ENCODE assay signal across 8 cellular contexts in genomic region chr17:28745052-28745776, GRCh38. TPM values are rescaled to one million over a fixed set of nuclear protein-coding genes. Genes with fewer than 3 reads are reported as not detected.
DNase-seq lines count a peak whose midpoint lies in the region; ATAC-seq and TF ChIP-seq lines count a peak whose summit lies in the region.

No MANE protein-coding gene starts in this region.

- no TSS peak for BruUV-seq in OCI-LY7 (replicated peaks; lab: Mats Ljungman, UMichigan)

- peak overlapping the region; percentile 88 for H3K4me3 ChIP-seq in AG04450 (ENCODE audit: low read depth, low read length)
- peak overlapping the region; percentile 98 for H3K4me3 ChIP-seq in OCI-LY7 (ENCODE audit: low read depth, low read length, poor library complexity, severe bottlenecking)

- H3K27me3 ChIP-seq in AG04450 (ENCODE audit: control insufficient read depth, insufficient read depth, low read length) = no peaks in the 10 kb centered on the region

- TF ChIP-seq CTCF in AG04450 (IDR thresholded peaks at IDR 0.05; ENCODE audit: low read depth, low read length) = no peak
- TF ChIP-seq CTCF in OCI-LY7 (conservative IDR thresholded peaks at IDR 0.05; ENCODE audit: low read length) = no peak

- no peaks in the 10 kb centered on the region for H3K9me2 ChIP-seq in OCI-LY7 (ENCODE audit: insufficient read depth, low read length)

- H3K27ac ChIP-seq in AG04450 (ENCODE audit: low read depth, low read length) (peak overlapping the region; percentile 90), OCI-LY7 (ENCODE audit: low read depth, low read length, poor library complexity, severe bottlenecking) (peak overlapping the region; percentile 95)

- ATAC-seq in central memory CD8-positive, alpha-beta T cell (replicated peaks; ENCODE audit: extremely low read depth, poor library complexity, severe bottlenecking) = no peak
- ATAC-seq in GM19452 (IDR thresholded peaks at IDR 0.05; ENCODE audit: unreplicated experiment) (no peak), GM21619 (IDR thresholded peaks at IDR 0.05; ENCODE audit: unreplicated experiment) (no peak)

- H3K4me2 ChIP-seq in OCI-LY7 (ENCODE audit: low read length) = peak overlapping the region; percentile 96

- peak overlapping the region; percentile 80 for H3K4me3 Mint-ChIP-seq in central memory CD8-positive, alpha-beta T cell

- no peak for DNase-seq in AG04450 (ENCODE audit: low read depth, low spot score)
- peak; percentile 71 for DNase-seq in OCI-LY7 (ENCODE audit: low spot score)
- DNase-seq in central memory CD8-positive, alpha-beta T cell (ENCODE audit: low spot score in 2 of 2) = no peak
- peak; percentile 93 for DNase-seq in islet precursor cell
- DNase-seq in smooth muscle cell of the brain vasculature (ENCODE audit: low read depth, low spot score) = peak; percentile 66

- no peaks in the 10 kb centered on the region for H3K27me3 Mint-ChIP-seq in central memory CD8-positive, alpha-beta T cell

- peaks cover 25% of the 10 kb centered on the region for H4K20me1 ChIP-seq in OCI-LY7 (ENCODE audit: insufficient read depth, low read length)

- H3K4me1 ChIP-seq in OCI-LY7 (ENCODE audit: insufficient read depth, low read length, poor library complexity, severe bottlenecking) = peaks cover 66% of the 10 kb centered on the region

- POLR2A ChIA-PET in AG04450 (lab: Yijun Ruan, JAX) = interaction anchor here (1.4 to 6.6 kb wide), 4 partner anchors 18 to 207 kb away, joined by 5 to 93 read pairs (median 6); partner anchors contain the start of genes NEK8, PROCA1, RPL23A and TLCD1
- POLR2A ChIA-PET in OCI-LY7 (lab: Charles Lee) = interaction anchor here (1.7 to 1.8 kb wide), 2 partner anchors 17 to 25 kb away, joined by 4 to 16 read pairs; partner anchors contain the start of genes NEK8 and RPL23A

- CTCF ChIA-PET in AG04450 (lab: Charles Lee) = interaction anchor here (2.3 to 15.1 kb wide), 2 partner anchors 18 kb away, joined by 7 to 193 read pairs; partner anchors contain the start of genes NEK8 and TLCD1
- CTCF ChIA-PET in OCI-LY7 (lab: Charles Lee; ENCODE audit: unreplicated experiment) = interaction anchor here (0.5 to 3.5 kb wide), 3 partner anchors 11 to 106 kb away, joined by 5 to 18 read pairs (median 6); partner anchors contain the start of gene TLCD1

- peaks cover 35% of the 10 kb centered on the region for H3K79me2 ChIP-seq in OCI-LY7 (ENCODE audit: insufficient read depth, low read depth, low read length)

- H3K36me3 ChIP-seq in OCI-LY7 (ENCODE audit: insufficient read depth, low read length) = peaks cover 65% of the 10 kb centered on the region

- no peaks in the 10 kb centered on the region for H3K9me3 Mint-ChIP-seq in central memory CD8-positive, alpha-beta T cell

- intact Hi-C loops in OCI-LY7 (cut with micrococcal nuclease; ENCODE audit: unreplicated experiment) = no loop called here

- peaks cover 21% of the 10 kb centered on the region for H3K4me1 Mint-ChIP-seq in central memory CD8-positive, alpha-beta T cell

- H3K9me3 ChIP-seq in AG04450 (ENCODE audit: control insufficient read depth, insufficient read depth, low read length) (peaks cover 2% of the 10 kb centered on the region; the same call in 1 of the 2 replicates), OCI-LY7 (ENCODE audit: low read length) (no peaks in the 10 kb centered on the region)

- H3K36me3 Mint-ChIP-seq in central memory CD8-positive, alpha-beta T cell (ENCODE audit: insufficient read depth) = peaks cover 15% of the 10 kb centered on the region

- H2AFZ ChIP-seq in OCI-LY7 (ENCODE audit: low read length) = no peak overlapping the region

- peak; percentile 60 for TF ChIP-seq POLR2A in GM19193 (IDR thresholded peaks at IDR 0.05; ENCODE audit: extremely low read depth, insufficient read depth, insufficient read length)

- H3K27ac Mint-ChIP-seq in central memory CD8-positive, alpha-beta T cell (ENCODE audit: low read depth) = peak overlapping the region; percentile 86

RNA-seq across cellular contexts. Expression of gene TRAF4, which starts 1.4 kb away (rescaled TPM):
- polyA plus RNA-seq in AG04450 (2011; rRNA removed) = 26.1 and 38.8 TPM in 2 replicates
- polyA minus RNA-seq in AG04450 (2011; rRNA and poly(A)+ RNA removed) = 106 and 134 TPM in 2 replicates
- 73.6 and 105 TPM in 2 replicates for total RNA-seq in OCI-LY7 (2014; rRNA removed; shearing (Covaris generic))
- total RNA-seq in OCI-LY7 (2022) = 116 and 123 TPM in 2 replicates

RNA-seq across cellular contexts. Expression of gene NEK8, which starts 16.6 kb away (rescaled TPM):
- polyA plus RNA-seq in AG04450 (2011; rRNA removed) = 2.5 and 3.0 TPM in 2 replicates
- polyA minus RNA-seq in AG04450 (2011; rRNA and poly(A)+ RNA removed) = 6.3 and 9.6 TPM in 2 replicates
- total RNA-seq in OCI-LY7 (2014; rRNA removed; shearing (Covaris generic)) = 12.2 and 17.0 TPM in 2 replicates
- 14.0 and 15.1 TPM in 2 replicates for total RNA-seq in OCI-LY7 (2022)

RNA-seq across cellular contexts. Expression of gene TLCD1, which starts 19.2 kb away (rescaled TPM):
- polyA plus RNA-seq in AG04450 (2011; rRNA removed) = 11.8 and 13.1 TPM in 2 replicates
- polyA minus RNA-seq in AG04450 (2011; rRNA and poly(A)+ RNA removed) = 7.0 and 7.2 TPM in 2 replicates
- 0.28 and 1.6 TPM in 2 replicates for total RNA-seq in OCI-LY7 (2014; rRNA removed; shearing (Covaris generic))
- 2.5 and 3.4 TPM in 2 replicates for total RNA-seq in OCI-LY7 (2022)

RNA-seq across cellular contexts. Expression of gene RPL23A, which starts 25.4 kb away (rescaled TPM):
- 1,337 and 1,690 TPM in 2 replicates for polyA plus RNA-seq in AG04450 (2011; rRNA removed)
- polyA minus RNA-seq in AG04450 (2011; rRNA and poly(A)+ RNA removed) = 749 and 1,050 TPM in 2 replicates
- 930 and 1,152 TPM in 2 replicates for total RNA-seq in OCI-LY7 (2014; rRNA removed; shearing (Covaris generic))
- total RNA-seq in OCI-LY7 (2022) = 2,557 and 2,633 TPM in 2 replicates

RNA-seq across cellular contexts. Expression of gene RAB34, which starts 27.5 kb away (rescaled TPM):
- polyA plus RNA-seq in AG04450 (2011; rRNA removed) = 389 and 428 TPM in 2 replicates
- polyA minus RNA-seq in AG04450 (2011; rRNA and poly(A)+ RNA removed) = 295 and 356 TPM in 2 replicates
- total RNA-seq in OCI-LY7 (2014; rRNA removed; shearing (Covaris generic)) = 0.22 TPM in 1 of 2 replicates, not detected in the other
- total RNA-seq in OCI-LY7 (2022) = 0.46 and 0.99 TPM in 2 replicates

Comparison
In these comparisons a context has a peak if more than half of its experiments do, and no peak if none do; other contexts are left out.
1. DNase-seq: peak in OCI-LY7 (single experiment), islet precursor cell (single experiment) and smooth muscle cell of the brain vasculature (single experiment); none in AG04450 (single experiment) and central memory CD8-positive, alpha-beta T cell (0 of 2).